ENCODE assay signal across 15 cellular contexts in genomic region chr2:8023241-8023640, GRCh38.
DNase-seq lines count a peak whose midpoint lies in the region; ATAC-seq, FAIRE-seq and TF ChIP-seq lines count a peak whose summit lies in the region.
"Had no signal": no experiment of that assay in that cellular context is flagged by ENCODE, and none has a peak within 500 bp of the region (broad histone marks: within the 10 kb centered on the region; RNA-seq: fewer than 3 reads in every experiment).

No MANE protein-coding gene starts in this region.

- no peak overlapping the region for H3K4me3 Mint-ChIP-seq in chondrocyte (ENCODE audit: unreplicated experiment)

- no peaks in the 10 kb centered on the region; a peak in 1 of 5 replicates for H3K4me1 ChIP-seq in K562 (replicated peaks in 1 of 2; ENCODE audit: control insufficient read depth in 2 of 2, insufficient read depth in 2 of 2, low read length in 2 of 2)
- H3K4me1 ChIP-seq: Peyer's patch, uterus had no signal

- H3K36me3 ChIP-seq in K562 (ENCODE audit: control insufficient read depth, insufficient read depth, low read length), result no peaks in the 10 kb centered on the region
- H3K36me3 ChIP-seq: Peyer's patch, uterus had no signal

- no peak overlapping the region for H3K27ac ChIP-seq in K562 (ENCODE audit: extremely low read depth, low read depth, low read length)
- H3K27ac ChIP-seq: Peyer's patch, uterus had no signal

- DNase-seq in K562 (ENCODE audit: extremely low read depth in 1 of 4, low spot score in 3 of 4) (no peak), chondrocyte (ENCODE audit: low spot score) (no peak), left colon (no peak), putamen (ENCODE audit: low spot score) (no peak)
- DNase-seq: activated CD4-positive, alpha-beta T cell treated with anti-CD3 and anti-CD28 coated beads for 48 hours; kidney glomerular epithelial cell; Peyer's patch; posterior cingulate gyrus; uterus had no signal

- no peaks in the 10 kb centered on the region for H3K9me1 ChIP-seq in K562 (ENCODE audit: control insufficient read depth, insufficient read depth, low read length)

- in situ Hi-C loops in K562 (cut with MboI), result loop anchor here (25.0 kb wide), 1 partner anchor 664 kb away; the partner anchor contains the start of gene ID2

- POLR2A ChIA-PET in K562 (lab: Yijun Ruan, JAX), result interaction anchor here (0.6 to 1.2 kb wide), 2 partner anchors 9 to 1154 kb away, joined by 4 to 5 read pairs; no protein-coding TSS in a partner anchor

- H3K27me3 ChIP-seq in K562 (ENCODE audit: control insufficient read depth in 2 of 2, insufficient read depth in 2 of 2, low read length in 2 of 2), result peaks cover 5 to 54% of the 10 kb centered on the region in 2 experiments; a peak in 4 of 5 replicates
- H3K27me3 ChIP-seq: Peyer's patch, uterus had no signal

- TF ChIP-seq CTCF in K562 (IDR thresholded peaks at IDR 0.05 in 2 of 3, conservative IDR thresholded peaks at IDR 0.05 in 1 of 3; ENCODE audit: insufficient read depth in 2 of 3, low read depth in 1 of 3, low read length in 3 of 3) (no peak), chondrocyte (IDR thresholded peaks at IDR 0.05) (no peak)

- H3K4me3 ChIP-seq in K562, result no peak overlapping the region
- H3K4me3 ChIP-seq: Peyer's patch, uterus had no signal

- H3K4me2 ChIP-seq in K562 (ENCODE audit: insufficient read depth, low read length), result no peak overlapping the region

- no peaks in the 10 kb centered on the region for H3K9me3 Mint-ChIP-seq in chondrocyte (ENCODE audit: low read depth)

- H3K4me1 Mint-ChIP-seq in chondrocyte (ENCODE audit: low read depth), result peaks cover 14% of the 10 kb centered on the region

- WGBS in K562 (ENCODE audit: insufficient coverage, low coverage, missing lambda C conversion rate), result 0% methylated on average over 4 of the region's 4 CpGs

- no peaks in the 10 kb centered on the region for H4K20me1 ChIP-seq in K562 (replicated peaks; ENCODE audit: control insufficient read depth, insufficient read depth, low read length)

- no peak overlapping the region for H2AFZ ChIP-seq in K562 (ENCODE audit: low read depth, low read length)

- no peak overlapping the region for H3K27ac Mint-ChIP-seq in chondrocyte (ENCODE audit: unreplicated experiment)

- H3K79me2 ChIP-seq in K562 (ENCODE audit: control insufficient read depth, insufficient read depth, low read length), result no peaks in the 10 kb centered on the region

- TF ChIP-seq EP300 in K562 (IDR thresholded peaks at IDR 0.05; ENCODE audit: low read length), result no peak

- H3K9ac ChIP-seq in K562 (ENCODE audit: insufficient read depth in 1 of 2, low read depth in 2 of 2, low read length in 2 of 2), result no peak overlapping the region

- TF ChIP-seq RAD21 in K562 (CRISPR knock-in tag; conservative IDR thresholded peaks at IDR 0.05 in 1 of 2, IDR thresholded peaks at IDR 0.05 in 1 of 2), result no peak

- peaks cover 8% of the 10 kb centered on the region for H3K27me3 Mint-ChIP-seq in chondrocyte (ENCODE audit: low read depth)

- H3K9me3 ChIP-seq in K562 (replicated peaks; ENCODE audit: control insufficient read depth, insufficient read depth, low read depth, low read length), result no peaks in the 10 kb centered on the region
- H3K9me3 ChIP-seq: Peyer's patch, uterus had no signal

- CTCF ChIA-PET in K562 (lab: Yijun Ruan, JAX; ENCODE audit: low intra/inter-chr PET ratio), result no interaction called here

- TF ChIP-seq POLR2A in K562 (conservative IDR thresholded peaks at IDR 0.05), result no peak

- FAIRE-seq in K562 (lab: Jason Lieb, UNC), result no peak
- FAIRE-seq: astrocyte, H54 had no signal

- BruUV-seq in K562 (replicated peaks; lab: Mats Ljungman, UMichigan), result no TSS peak

- intact Hi-C loops in K562 (cut with micrococcal nuclease), result no loop called here
- intact Hi-C loops in left colon (cut with DNase I, micrococcal nuclease), result no loop called here

- H3K36me3 Mint-ChIP-seq in chondrocyte (ENCODE audit: low read depth), result peaks cover 1% of the 10 kb centered on the region

- ATAC-seq in GM18502 (IDR thresholded peaks at IDR 0.05; ENCODE audit: poor library complexity, unreplicated experiment) (peak; percentile 95), GM21576 (IDR thresholded peaks at IDR 0.05; ENCODE audit: unreplicated experiment) (peak; percentile 75), HG03469 (IDR thresholded peaks at IDR 0.05; ENCODE audit: unreplicated experiment) (peak; percentile 80), K562 (no peak), left colon (no peak), GM19328 (IDR thresholded peaks at IDR 0.05; ENCODE audit: unreplicated experiment) (no peak)

TF ChIP-seq in K562, 482 proteins besides CTCF, POLR2A, EP300 and RAD21:
- TF ChIP-seq ZNF239 (CRISPR knock-in tag; IDR thresholded peaks at IDR 0.05), result no peak
- TF ChIP-seq SPI1 (IDR thresholded peaks at IDR 0.05; ENCODE audit: borderline replicate concordance, low read depth, low read length), result peak; percentile 96
- no peak for TF ChIP-seq ZNF696 (CRISPR knock-in tag; conservative IDR thresholded peaks at IDR 0.05)
- no peak for TF ChIP-seq SUPT5H (IDR thresholded peaks at IDR 0.05)
- no peak for TF ChIP-seq SRF (CRISPR knock-in tag; IDR thresholded peaks at IDR 0.05)
- no peak for TF ChIP-seq TBP (optimal IDR thresholded peaks at IDR 0.05; ENCODE audit: low read depth, low read length)
- TF ChIP-seq HNRNPUL1 (IDR thresholded peaks at IDR 0.05; ENCODE audit: low read length), result no peak
- TF ChIP-seq, protein P1, sequence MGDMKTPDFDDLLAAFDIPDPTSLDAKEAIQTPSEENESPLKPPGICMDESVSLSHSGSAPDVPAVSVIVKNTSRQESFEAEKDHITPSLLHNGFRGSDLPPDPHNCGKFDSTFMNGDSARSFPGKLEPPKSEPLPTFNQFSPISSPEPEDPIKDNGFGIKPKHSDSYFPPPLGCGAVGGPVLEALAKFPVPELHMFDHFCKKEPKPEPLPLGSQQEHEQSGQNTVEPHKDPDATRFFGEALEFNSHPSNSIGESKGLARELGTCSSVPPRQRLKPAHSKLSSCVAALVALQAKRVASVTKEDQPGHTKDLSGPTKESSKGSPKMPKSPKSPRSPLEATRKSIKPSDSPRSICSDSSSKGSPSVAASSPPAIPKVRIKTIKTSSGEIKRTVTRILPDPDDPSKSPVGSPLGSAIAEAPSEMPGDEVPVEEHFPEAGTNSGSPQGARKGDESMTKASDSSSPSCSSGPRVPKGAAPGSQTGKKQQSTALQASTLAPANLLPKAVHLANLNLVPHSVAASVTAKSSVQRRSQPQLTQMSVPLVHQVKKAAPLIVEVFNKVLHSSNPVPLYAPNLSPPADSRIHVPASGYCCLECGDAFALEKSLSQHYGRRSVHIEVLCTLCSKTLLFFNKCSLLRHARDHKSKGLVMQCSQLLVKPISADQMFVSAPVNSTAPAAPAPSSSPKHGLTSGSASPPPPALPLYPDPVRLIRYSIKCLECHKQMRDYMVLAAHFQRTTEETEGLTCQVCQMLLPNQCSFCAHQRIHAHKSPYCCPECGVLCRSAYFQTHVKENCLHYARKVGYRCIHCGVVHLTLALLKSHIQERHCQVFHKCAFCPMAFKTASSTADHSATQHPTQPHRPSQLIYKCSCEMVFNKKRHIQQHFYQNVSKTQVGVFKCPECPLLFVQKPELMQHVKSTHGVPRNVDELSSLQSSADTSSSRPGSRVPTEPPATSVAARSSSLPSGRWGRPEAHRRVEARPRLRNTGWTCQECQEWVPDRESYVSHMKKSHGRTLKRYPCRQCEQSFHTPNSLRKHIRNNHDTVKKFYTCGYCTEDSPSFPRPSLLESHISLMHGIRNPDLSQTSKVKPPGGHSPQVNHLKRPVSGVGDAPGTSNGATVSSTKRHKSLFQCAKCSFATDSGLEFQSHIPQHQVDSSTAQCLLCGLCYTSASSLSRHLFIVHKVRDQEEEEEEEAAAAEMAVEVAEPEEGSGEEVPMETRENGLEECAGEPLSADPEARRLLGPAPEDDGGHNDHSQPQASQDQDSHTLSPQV (IDR thresholded peaks at IDR 0.05), result no peak
- TF ChIP-seq HDGF (IDR thresholded peaks at IDR 0.05), result no peak
- TF ChIP-seq, protein P2, sequence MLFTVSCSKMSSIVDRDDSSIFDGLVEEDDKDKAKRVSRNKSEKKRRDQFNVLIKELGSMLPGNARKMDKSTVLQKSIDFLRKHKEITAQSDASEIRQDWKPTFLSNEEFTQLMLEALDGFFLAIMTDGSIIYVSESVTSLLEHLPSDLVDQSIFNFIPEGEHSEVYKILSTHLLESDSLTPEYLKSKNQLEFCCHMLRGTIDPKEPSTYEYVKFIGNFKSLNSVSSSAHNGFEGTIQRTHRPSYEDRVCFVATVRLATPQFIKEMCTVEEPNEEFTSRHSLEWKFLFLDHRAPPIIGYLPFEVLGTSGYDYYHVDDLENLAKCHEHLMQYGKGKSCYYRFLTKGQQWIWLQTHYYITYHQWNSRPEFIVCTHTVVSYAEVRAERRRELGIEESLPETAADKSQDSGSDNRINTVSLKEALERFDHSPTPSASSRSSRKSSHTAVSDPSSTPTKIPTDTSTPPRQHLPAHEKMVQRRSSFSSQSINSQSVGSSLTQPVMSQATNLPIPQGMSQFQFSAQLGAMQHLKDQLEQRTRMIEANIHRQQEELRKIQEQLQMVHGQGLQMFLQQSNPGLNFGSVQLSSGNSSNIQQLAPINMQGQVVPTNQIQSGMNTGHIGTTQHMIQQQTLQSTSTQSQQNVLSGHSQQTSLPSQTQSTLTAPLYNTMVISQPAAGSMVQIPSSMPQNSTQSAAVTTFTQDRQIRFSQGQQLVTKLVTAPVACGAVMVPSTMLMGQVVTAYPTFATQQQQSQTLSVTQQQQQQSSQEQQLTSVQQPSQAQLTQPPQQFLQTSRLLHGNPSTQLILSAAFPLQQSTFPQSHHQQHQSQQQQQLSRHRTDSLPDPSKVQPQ (CRISPR knock-in tag; IDR thresholded peaks at IDR 0.05; ENCODE audit: borderline replicate concordance), result no peak
- TF ChIP-seq CREM (IDR thresholded peaks at IDR 0.05; ENCODE audit: low read depth), result no peak
- TF ChIP-seq MCM2 (IDR thresholded peaks at IDR 0.05; ENCODE audit: low read depth), result no peak
- no peak for TF ChIP-seq U2AF1 (optimal IDR thresholded peaks at IDR 0.05; ENCODE audit: low read depth, low read length)
- TF ChIP-seq GABPA (tag; conservative IDR thresholded peaks at IDR 0.05; ENCODE audit: low read depth), result 0 out of 2 replicates have a peak, but pooled peaks have one; percentile 23
- TF ChIP-seq ATF4 (CRISPR knock-in tag; IDR thresholded peaks at IDR 0.05), result no peak

Comparison
In these comparisons a context has a peak if more than half of its experiments do, and no peak if none do; other contexts are left out.
1. ATAC-seq: peak in GM18502 (single experiment), GM21576 (single experiment) and HG03469 (single experiment); none in K562 (single experiment), left colon (single experiment) and GM19328 (single experiment).